ENCODE assay signal across 1 cellular context in genomic region chr17:78723957-78724356, GRCh38.
TF ChIP-seq lines count a peak whose summit lies in the region.

No MANE protein-coding gene starts in this region.

TF ChIP-seq in H1, 55 proteins besides CTCF, POLR2A, EP300 and RAD21 (continued from another document):
- TF ChIP-seq HDAC2 (IDR thresholded peaks at IDR 0.05; ENCODE audit: borderline replicate concordance in 1 of 2, low read depth in 2 of 2, low read length in 2 of 2) (no peak), ZNF274 (IDR thresholded peaks at IDR 0.05; ENCODE audit: borderline replicate concordance, extremely low read depth, low read length) (no peak), RXRA (IDR thresholded peaks at IDR 0.05; ENCODE audit: insufficient read depth, low read depth, low read length) (no peak), BRCA1 (IDR thresholded peaks at IDR 0.05; ENCODE audit: low read depth, low read length) (no peak), CBX8 (IDR thresholded peaks at IDR 0.05; ENCODE audit: borderline replicate concordance, low read depth, low read length) (no peak), E2F6 (IDR thresholded peaks at IDR 0.05) (no peak)
